In the genomic region with DNA sequence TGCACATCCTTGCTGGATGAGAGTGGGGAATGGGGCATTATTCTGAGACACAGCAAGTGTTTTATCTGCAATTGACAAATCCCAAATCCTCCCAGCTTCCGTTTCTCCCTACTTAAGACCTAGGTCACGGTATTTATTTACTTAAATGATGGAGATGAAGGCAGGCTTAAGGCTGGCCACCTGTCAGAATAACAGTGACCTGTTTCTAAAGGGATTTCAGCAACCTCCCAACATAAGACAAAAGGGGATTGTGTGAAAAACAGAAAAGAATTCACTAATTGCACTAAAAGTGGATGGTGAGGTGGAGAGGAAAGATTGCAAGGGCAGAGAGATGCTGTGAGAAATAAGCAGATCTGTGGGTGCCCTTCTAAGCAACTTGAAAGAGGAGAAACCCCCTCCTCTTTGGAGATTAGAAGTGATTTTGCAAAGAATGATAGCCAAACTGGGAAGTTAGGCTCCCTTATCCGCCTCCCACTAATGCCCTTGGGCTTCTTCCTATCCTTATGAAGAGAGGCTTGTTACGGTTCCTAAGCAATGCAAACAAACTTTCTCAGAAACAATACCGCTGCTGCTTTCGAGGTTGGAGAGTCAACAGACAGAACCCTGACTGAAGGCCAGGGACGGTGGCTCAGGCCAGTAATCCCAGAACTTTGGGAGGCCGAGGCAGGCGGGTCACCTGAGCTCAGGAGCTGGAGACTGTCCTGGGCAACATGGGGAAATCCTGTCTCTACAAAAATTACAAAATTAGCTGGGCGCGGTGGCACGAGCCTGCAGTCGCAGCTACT, we compare ENCODE assay signal across 28 cellular contexts.
A peak's percentile ranks its signal among the peaks of the same experiment; 100 is the strongest.
DNase-seq lines count a peak whose midpoint lies in the region; ATAC-seq and TF ChIP-seq lines count a peak whose summit lies in the region.
"Had no signal": no experiment of that assay in that cellular context is flagged by ENCODE, and none has a peak within 500 bp of the region (broad histone marks: within the 10 kb centered on the region; RNA-seq: fewer than 3 reads in every experiment).

No MANE protein-coding gene starts in this region.

- peak; percentile 71 for DNase-seq in Right ventricle myocardium inferior (ENCODE audit: missing footprints)
- DNase-seq in cardiac septum (ENCODE audit: low spot score), result no peak
- DNase-seq in NT2/D1 (ENCODE audit: low read depth, low spot score), result peak; percentile 59
- DNase-seq in heart right ventricle, result peak in 1 of 2 donors; percentile 22
- peak; percentile 64 for DNase-seq in neural progenitor cell (ENCODE audit: low spot score)
- no peak for DNase-seq in glutamatergic neuron
- no peak for DNase-seq in activated CD4-positive, alpha-beta T cell treated with anti-CD3 and anti-CD28 coated beads for 48 hours
- no peak for DNase-seq in NCI-H1092 treated with DMSO at 0.1 percent for 48 hours (lab: John Stamatoyannopoulos, UW)
- DNase-seq: activated CD4-positive, alpha-beta T cell treated with anti-CD3 and anti-CD28 coated beads, Interleukin-2, amount 50 U/mL, for 48 hours; activated effector memory CD4-positive, alpha-beta T cell treated with anti-CD3 and anti-CD28 coated beads, Interleukin-2, amount 50 U/mL, for 16 hours; foreskin fibroblast; GDM1; GM23248; hypothalamus; Karpas-422; NCI-H1048; NCI-H2081 treated with DMSO at 0.1 percent for 48 hours; NCI-H510A; OCI-M1; posterior cingulate gyrus; small intestine; stimulated activated naive CD4-positive, alpha-beta T cell treated with Interleukin-2 at 50 U/mL for 16 hours; T-helper 17 cell had no signal

- no peaks in the 10 kb centered on the region for H4K20me1 ChIP-seq in neural progenitor cell (ENCODE audit: low read depth)
- H4K20me1 ChIP-seq: BLaER1 had no signal

- no peak overlapping the region for H2AFZ ChIP-seq in neural progenitor cell (replicated peaks)
- H2AFZ ChIP-seq: GM23248 had no signal

- H3K4me1 Mint-ChIP-seq in neural progenitor cell, result peaks cover 20% of the 10 kb centered on the region
- H3K4me1 Mint-ChIP-seq in glutamatergic neuron (ENCODE audit: low read depth, unreplicated experiment), result no peaks in the 10 kb centered on the region

- H3K27ac Mint-ChIP-seq in neural progenitor cell (peak overlapping the region; percentile 40), glutamatergic neuron (ENCODE audit: unreplicated experiment) (no peak overlapping the region)
- H3K27ac Mint-ChIP-seq: dendritic cell treated with granulocyte-macrophage colony-stimulating factor and Interleukin-4, amounts not matched to agents 40 ng/mL and 50 ng/mL, for 4 days; T-helper 17 cell had no signal

- H3K36me3 Mint-ChIP-seq in neural progenitor cell (no peaks in the 10 kb centered on the region), glutamatergic neuron (ENCODE audit: unreplicated experiment) (no peaks in the 10 kb centered on the region)

- H3K4me3 Mint-ChIP-seq in neural progenitor cell (no peak overlapping the region), glutamatergic neuron (ENCODE audit: unreplicated experiment) (no peak overlapping the region)
- H3K4me3 Mint-ChIP-seq: dendritic cell treated with granulocyte-macrophage colony-stimulating factor and Interleukin-4, amounts not matched to agents 40 ng/mL and 50 ng/mL, for 4 days; nephron; T-helper 17 cell had no signal

- H3K9ac ChIP-seq in NT2/D1 (ENCODE audit: insufficient read length, low read depth), result no peak overlapping the region
- H3K9ac ChIP-seq in neural progenitor cell, result no peak overlapping the region
- H3K9ac ChIP-seq: BLaER1, GM23248 had no signal

- no peaks in the 10 kb centered on the region for H3K9me3 ChIP-seq in NT2/D1 (ENCODE audit: insufficient read depth, low read length)
- H3K9me3 ChIP-seq in heart right ventricle, result no peaks in the 10 kb centered on the region
- no peaks in the 10 kb centered on the region for H3K9me3 ChIP-seq in neural progenitor cell (ENCODE audit: low read depth)
- H3K9me3 ChIP-seq: BLaER1, thyroid gland had no signal

- WGBS in heart right ventricle, 2 donors, result 54 to 63% methylated on average over 13 of the region's 13 CpGs

- H3K9me3 Mint-ChIP-seq in neural progenitor cell (no peaks in the 10 kb centered on the region), glutamatergic neuron (ENCODE audit: unreplicated experiment) (no peaks in the 10 kb centered on the region)
- H3K9me3 Mint-ChIP-seq: dendritic cell treated with granulocyte-macrophage colony-stimulating factor and Interleukin-4, amounts not matched to agents 40 ng/mL and 50 ng/mL, for 4 days; nephron had no signal

- peak overlapping the region; percentile 47 for H3K4me2 ChIP-seq in neural progenitor cell

- H3K27ac ChIP-seq in heart right ventricle, result peak overlapping the region in 1 of 10 donors; percentile 18
- H3K27ac ChIP-seq in neural progenitor cell, result peak overlapping the region; percentile 23
- H3K27ac ChIP-seq: BLaER1, epithelial cell of prostate, GM23248, thyroid gland had no signal

- H3K4me1 ChIP-seq in NT2/D1 (ENCODE audit: insufficient read depth, insufficient read length), result peaks cover 2% of the 10 kb centered on the region
- H3K4me1 ChIP-seq in heart right ventricle, result no peaks in the 10 kb centered on the region
- peaks cover 29% of the 10 kb centered on the region for H3K4me1 ChIP-seq in neural progenitor cell

- H3K79me2 ChIP-seq in neural progenitor cell (ENCODE audit: low read depth), result no peaks in the 10 kb centered on the region

- H3K4me3 ChIP-seq in NT2/D1 (ENCODE audit: insufficient read length, low read depth) (no peak overlapping the region), heart right ventricle (no peak overlapping the region), neural progenitor cell (peak overlapping the region; percentile 18)
- H3K4me3 ChIP-seq: BLaER1, GM23248, thyroid gland had no signal

- intact Hi-C loops in Right ventricle myocardium inferior (cut with DNase I), result no loop called here
- intact Hi-C loops in cardiac septum (cut with DNase I), result no loop called here
- intact Hi-C loops in heart right ventricle (cut with DNase I), result loop anchor here in 1 of 10 donors (10.0 kb wide), 1 partner anchor 178 kb away; a partner anchor contains a TSS

- H3K27me3 ChIP-seq in NT2/D1 (ENCODE audit: insufficient read depth, insufficient read length) (peaks cover 62% of the 10 kb centered on the region), heart right ventricle (no peaks in the 10 kb centered on the region), neural progenitor cell (peaks cover 22% of the 10 kb centered on the region)
- H3K27me3 ChIP-seq: BLaER1, thyroid gland had no signal

- H3K36me3 ChIP-seq in NT2/D1 (ENCODE audit: insufficient read depth, insufficient read length, low read length), result no peaks in the 10 kb centered on the region
- H3K36me3 ChIP-seq in heart right ventricle, result peaks cover 0 to 16% (median 0%) of the 10 kb centered on the region in 9 donors
- no peaks in the 10 kb centered on the region for H3K36me3 ChIP-seq in neural progenitor cell
- H3K36me3 ChIP-seq: BLaER1, thyroid gland had no signal

- peak; percentile 93 for ATAC-seq in Right ventricle myocardium inferior
- ATAC-seq in heart right ventricle, result peak; percentile 52 to 97 (median 81)
- ATAC-seq: T-helper 17 cell had no signal

- TF ChIP-seq CTCF in heart right ventricle (IDR thresholded peaks at IDR 0.05), result no peak
- TF ChIP-seq CTCF in neural progenitor cell (IDR thresholded peaks at IDR 0.05), result no peak
- no peak for TF ChIP-seq CTCF in glutamatergic neuron (IDR thresholded peaks at IDR 0.05; ENCODE audit: partially characterized antibody, unreplicated experiment)

- peaks cover 6% of the 10 kb centered on the region for H3K27me3 Mint-ChIP-seq in neural progenitor cell (ENCODE audit: insufficient read depth, low read depth)
- no peaks in the 10 kb centered on the region for H3K27me3 Mint-ChIP-seq in glutamatergic neuron (ENCODE audit: unreplicated experiment)
- H3K27me3 Mint-ChIP-seq: dendritic cell treated with granulocyte-macrophage colony-stimulating factor and Interleukin-4, amounts not matched to agents 40 ng/mL and 50 ng/mL, for 4 days had no signal

- H3F3A ChIP-seq in neural progenitor cell (ENCODE audit: low read depth), result peaks cover 21% of the 10 kb centered on the region

Comparison
In these comparisons a context has a peak if more than half of its experiments do, and no peak if none do; other contexts are left out.
1. DNase-seq: peak in Right ventricle myocardium inferior (single experiment), NT2/D1 (single experiment) and neural progenitor cell (single experiment); none in cardiac septum (single experiment), glutamatergic neuron (single experiment), activated CD4-positive, alpha-beta T cell treated with anti-CD3 and anti-CD28 coated beads for 48 hours (single experiment) and NCI-H1092 treated with DMSO at 0.1 percent for 48 hours (single experiment).